ENCODE assay signal across 8 cellular contexts in the genomic region with DNA sequence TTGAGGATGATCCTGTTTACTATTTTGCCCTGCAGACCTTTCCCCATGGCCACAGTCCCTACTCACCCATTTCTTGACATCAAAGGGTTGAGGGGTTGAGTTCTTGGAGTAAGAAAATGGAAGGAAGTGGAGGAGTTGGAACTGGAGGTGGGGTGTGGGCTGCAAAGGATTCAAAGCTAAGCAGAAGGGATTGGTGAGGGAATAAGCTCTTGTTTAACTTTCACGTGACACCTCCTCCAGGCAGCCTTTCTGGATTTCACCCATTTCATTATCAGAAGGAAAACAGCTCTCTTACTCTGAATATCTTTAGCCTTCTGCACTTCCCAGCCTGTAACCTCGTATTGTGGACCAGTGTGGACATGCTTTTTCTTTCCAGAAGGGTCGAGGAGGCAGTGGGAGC. TPM values are rescaled to one million over a fixed set of nuclear protein-coding genes. Genes with fewer than 3 reads are reported as not detected.
DNase-seq lines count a peak whose midpoint lies in the region; ATAC-seq and TF ChIP-seq lines count a peak whose summit lies in the region.

No MANE protein-coding gene starts in this region.

- DNase-seq in T-helper 2 cell treated with Interferon-gamma antibody and Interleukin-4, amounts not matched to agents 5 μg/mL and 100 μg/mL, for 36 hours (ENCODE audit: low spot score), result no peak
- DNase-seq in T-helper 2 cell (no peak), fibroblast of villous mesenchyme (ENCODE audit: low read depth) (no peak), spleen (no peak), omental fat pad (ENCODE audit: low spot score) (no peak), head of caudate nucleus (no peak)

- intact Hi-C loops in spleen (cut with DNase I; ENCODE audit: low total_unique reads) (no loop called here), head of caudate nucleus (cut with DNase I) (no loop called here)

- H3K4me3 ChIP-seq in fibroblast of villous mesenchyme (ENCODE audit: low read depth, low read length) (peak overlapping the region; percentile 27), spleen (peak overlapping the region in 7 of 8 donors; percentile 18 to 60 (median 31))

- peak overlapping the region in 4 of 8 donors; percentile 70 to 83 (median 80) for H3K27ac ChIP-seq in spleen

- no peaks in the 10 kb centered on the region for H3K9me3 ChIP-seq in spleen

- peaks cover 4 to 19% (median 12%) of the 10 kb centered on the region in 6 donors for H3K4me1 ChIP-seq in spleen

- H3K27ac Mint-ChIP-seq in T-helper 2 cell treated with Interferon-gamma antibody and Interleukin-4, amounts not matched to agents 5 μg/mL and 100 μg/mL, for 36 hours, result peak overlapping the region; percentile 84

- H3K4me3 Mint-ChIP-seq in T-helper 2 cell treated with Interferon-gamma antibody and Interleukin-4, amounts not matched to agents 5 μg/mL and 100 μg/mL, for 36 hours, result peak overlapping the region; percentile 82

- H3K36me3 ChIP-seq in spleen, result peaks cover 0 to 3% (median 0%) of the 10 kb centered on the region in 6 donors

- ATAC-seq in SK-N-SH treated with all-trans-retinoic acid at 6 μM for 48 hours, result no peak
- no peak for ATAC-seq in omental fat pad (ENCODE audit: low FRiP score)
- no peak for ATAC-seq in GM18868 (IDR thresholded peaks at IDR 0.05; ENCODE audit: unreplicated experiment)

- H3K27me3 ChIP-seq in spleen (replicated peaks in 1 of 7), result peaks cover 0 to 6% (median 0%) of the 10 kb centered on the region in 7 donors

- WGBS in spleen, 5 donors, result 15 to 27% (median 19%) methylated on average over 3 of the region's 3 CpGs

- H3K36me3 Mint-ChIP-seq in T-helper 2 cell treated with Interferon-gamma antibody and Interleukin-4, amounts not matched to agents 5 μg/mL and 100 μg/mL, for 36 hours (ENCODE audit: low read depth), result peaks cover 28% of the 10 kb centered on the region

- TF ChIP-seq CTCF in fibroblast of villous mesenchyme (IDR thresholded peaks at IDR 0.05; ENCODE audit: insufficient read depth, low read depth, low read length) (no peak), spleen (IDR thresholded peaks at IDR 0.05 in 8 of 11, conservative IDR thresholded peaks at IDR 0.05 in 3 of 11) (no peak), omental fat pad (IDR thresholded peaks at IDR 0.05) (no peak)

- H3K9me3 Mint-ChIP-seq in T-helper 2 cell treated with Interferon-gamma antibody and Interleukin-4, amounts not matched to agents 5 μg/mL and 100 μg/mL, for 36 hours, result no peaks in the 10 kb centered on the region

- peaks cover 38% of the 10 kb centered on the region for H3K4me1 Mint-ChIP-seq in T-helper 2 cell treated with Interferon-gamma antibody and Interleukin-4, amounts not matched to agents 5 μg/mL and 100 μg/mL, for 36 hours (ENCODE audit: low read depth)

- H3K27me3 Mint-ChIP-seq in T-helper 2 cell treated with Interferon-gamma antibody and Interleukin-4, amounts not matched to agents 5 μg/mL and 100 μg/mL, for 36 hours (ENCODE audit: low read depth), result no peaks in the 10 kb centered on the region

- no peak for TF ChIP-seq POLR2A in spleen (IDR thresholded peaks at IDR 0.05)

TF ChIP-seq in SK-N-SH treated with all-trans-retinoic acid at 6 μM for 48 hours, 23 proteins besides CTCF, POLR2A, EP300 and RAD21:
- TF ChIP-seq, protein P1, sequence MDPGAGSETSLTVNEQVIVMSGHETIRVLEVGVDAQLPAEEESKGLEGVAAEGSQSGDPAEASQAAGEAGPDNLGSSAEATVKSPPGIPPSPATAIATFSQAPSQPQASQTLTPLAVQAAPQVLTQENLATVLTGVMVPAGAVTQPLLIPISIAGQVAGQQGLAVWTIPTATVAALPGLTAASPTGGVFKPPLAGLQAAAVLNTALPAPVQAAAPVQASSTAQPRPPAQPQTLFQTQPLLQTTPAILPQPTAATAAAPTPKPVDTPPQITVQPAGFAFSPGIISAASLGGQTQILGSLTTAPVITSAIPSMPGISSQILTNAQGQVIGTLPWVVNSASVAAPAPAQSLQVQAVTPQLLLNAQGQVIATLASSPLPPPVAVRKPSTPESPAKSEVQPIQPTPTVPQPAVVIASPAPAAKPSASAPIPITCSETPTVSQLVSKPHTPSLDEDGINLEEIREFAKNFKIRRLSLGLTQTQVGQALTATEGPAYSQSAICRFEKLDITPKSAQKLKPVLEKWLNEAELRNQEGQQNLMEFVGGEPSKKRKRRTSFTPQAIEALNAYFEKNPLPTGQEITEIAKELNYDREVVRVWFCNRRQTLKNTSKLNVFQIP (CRISPR knock-in tag; IDR thresholded peaks at IDR 0.05; ENCODE audit: borderline replicate concordance, low read depth), result no peak
- TF ChIP-seq CSDC2 (CRISPR knock-in tag; IDR thresholded peaks at IDR 0.05) (no peak), GLIS3 (CRISPR knock-in tag; IDR thresholded peaks at IDR 0.05) (peak; percentile 28; the same call in 1 of the 2 replicates), ARNTL (CRISPR knock-in tag; IDR thresholded peaks at IDR 0.05; ENCODE audit: borderline replicate concordance, low read depth) (no peak)

RNA-seq across cellular contexts. Expression of gene MOSPD3, which starts 13.7 kb away (rescaled TPM):
- total RNA-seq in fibroblast of villous mesenchyme, result 5.2 and 7.1 TPM in 2 replicates
- total RNA-seq in spleen, result 10 to 100 TPM; 13.4 to 20.4 (median 16.0) TPM
- polyA plus RNA-seq in spleen, result 10 to 100 TPM; 11.2 to 16.8 (median 13.9) TPM
- total RNA-seq in omental fat pad, result 1 to 10 TPM; 5.4 to 8.9 (median 7.2) TPM

RNA-seq across cellular contexts. Expression of gene TFR2, which starts 15.3 kb away (rescaled TPM):
- under 0.01 and 0.43 TPM in 2 replicates for total RNA-seq in fibroblast of villous mesenchyme
- total RNA-seq in spleen, result 1 to 10 TPM; 1.9 to 6.6 (median 2.4) TPM
- polyA plus RNA-seq in spleen, result 1 to 10 TPM; 1.7 to 1.9 (median 1.8) TPM
- under 1 TPM in 1 of 4 donors, not detected in 3; 0.60 TPM for total RNA-seq in omental fat pad

RNA-seq across cellular contexts. Expression of gene PCOLCE, which starts 23.9 kb away (rescaled TPM):
- total RNA-seq in fibroblast of villous mesenchyme, result 124 and 211 TPM in 2 replicates
- 10 to 100 TPM in 6 of 7 donors, 1 to 10 TPM in 1; 7.1 to 31.4 (median 21.9) TPM for total RNA-seq in spleen
- polyA plus RNA-seq in spleen, result 10 to 100 TPM; 29.0 to 38.7 (median 30.2) TPM
- 10 to 100 TPM; 20.6 to 87.2 (median 40.5) TPM for total RNA-seq in omental fat pad

RNA-seq across cellular contexts. Expression of gene ACTL6B, which starts 30.2 kb away (rescaled TPM):
- total RNA-seq in fibroblast of villous mesenchyme (not detected in 2 replicates), spleen (not detected), omental fat pad (not detected)
- not detected for polyA plus RNA-seq in spleen

RNA-seq across cellular contexts. Expression of gene FBXO24, which starts 39.9 kb away (rescaled TPM):
- 0.32 and 0.43 TPM in 2 replicates for total RNA-seq in fibroblast of villous mesenchyme
- 1 to 10 TPM in 4 of 7 donors, under 1 TPM in 2, not detected in 1; 0.54 to 1.5 (median 1.2) TPM for total RNA-seq in spleen
- polyA plus RNA-seq in spleen, result 1 to 10 TPM in 2 of 3 donors, under 1 TPM in 1; 0.67 to 1.6 (median 1.2) TPM
- total RNA-seq in omental fat pad, result under 1 TPM in 1 of 4 donors, not detected in 3; 0.36 TPM
